In genomic region chr19:36209372-36209771, GRCh38 we compare ENCODE assay signal across 26 cellular contexts. TPM values are rescaled to one million over a fixed set of nuclear protein-coding genes. Genes with fewer than 3 reads are reported as not detected.
"Had no signal": no experiment of that assay in that cellular context is flagged by ENCODE, and none has a peak within 500 bp of the region (broad histone marks: within the 10 kb centered on the region; RNA-seq: fewer than 3 reads in every experiment).

No MANE protein-coding gene starts in this region.

- DNase-seq: activated B cell treated with CpG ODN at 0.5 μM for 24 hours; activated CD4-positive, alpha-beta memory T cell treated with anti-CD3 and anti-CD28 coated beads for 36 hours; activated CD4-positive, alpha-beta T cell treated with anti-CD3 and anti-CD28 coated beads for 1 hour; activated CD4-positive, alpha-beta T cell treated with anti-CD3 and anti-CD28 coated beads, Interleukin-2, amount 10 ng/mL, durations not matched to agents 7 days and 5 days; activated CD8-positive, alpha-beta memory T cell treated with anti-CD3 and anti-CD28 coated beads for 24 hours; activated gamma-delta T cell; activated naive CD4-positive, alpha-beta T cell treated with anti-CD3 and anti-CD28 coated beads for 36 hours; activated T-cell treated with anti-CD3 and anti-CD28 coated beads, Interleukin-2, amount 50 U/mL, for 4 hours; amygdala; brain microvascular endothelial cell; cerebellar nuclear complex; NCI-H1048; NCI-H1930; NCI-H2107; NCI-H345; NCI-H510A; NCI-H526 treated with DMSO at 0.1 percent for 48 hours; NCI-H82; SIG-M5; T-helper 2 cell; T1000 had no signal

- H3K36me3 Mint-ChIP-seq: activated CD4-positive, alpha-beta memory T cell treated with anti-CD3 and anti-CD28 coated beads for 36 hours had no signal

- H3K4me3 ChIP-seq: cardiac muscle cell had no signal

- H3K36me3 ChIP-seq: brain microvascular endothelial cell, cardiac muscle cell had no signal

- H3K27me3 Mint-ChIP-seq: activated B cell treated with CpG ODN at 0.5 μM for 24 hours; activated CD4-positive, alpha-beta memory T cell treated with anti-CD3 and anti-CD28 coated beads for 36 hours; activated CD4-positive, alpha-beta T cell treated with anti-CD3 and anti-CD28 coated beads, Interleukin-2, amount 10 ng/mL, durations not matched to agents 7 days and 5 days; activated naive CD8-positive, alpha-beta T cell had no signal

- H3K27ac ChIP-seq: brain microvascular endothelial cell, cardiac muscle cell had no signal

- H3K27me3 ChIP-seq: brain microvascular endothelial cell, cardiac muscle cell had no signal

- ATAC-seq: activated T-cell treated with anti-CD3 and anti-CD28 coated beads, Interleukin-2, amount 50 U/mL, for 4 hours had no signal

- H3K27ac Mint-ChIP-seq: activated B cell treated with CpG ODN at 0.5 μM for 24 hours; activated CD4-positive, alpha-beta memory T cell treated with anti-CD3 and anti-CD28 coated beads for 36 hours; activated CD4-positive, alpha-beta T cell treated with anti-CD3 and anti-CD28 coated beads, Interleukin-2, amount 10 ng/mL, durations not matched to agents 7 days and 5 days; activated naive CD4-positive, alpha-beta T cell treated with anti-CD3 and anti-CD28 coated beads for 36 hours; activated naive CD8-positive, alpha-beta T cell had no signal

- H3K9me3 Mint-ChIP-seq: activated B cell treated with CpG ODN at 0.5 μM for 24 hours; activated CD4-positive, alpha-beta memory T cell treated with anti-CD3 and anti-CD28 coated beads for 36 hours; activated CD4-positive, alpha-beta T cell treated with anti-CD3 and anti-CD28 coated beads, Interleukin-2, amount 10 ng/mL, durations not matched to agents 7 days and 5 days; activated naive CD4-positive, alpha-beta T cell treated with anti-CD3 and anti-CD28 coated beads for 36 hours; activated T-cell treated with anti-CD3 and anti-CD28 coated beads, Interleukin-2, amount 50 U/mL, for 4 hours had no signal

- H3K4me3 Mint-ChIP-seq: activated B cell treated with CpG ODN at 0.5 μM for 24 hours; activated CD4-positive, alpha-beta memory T cell treated with anti-CD3 and anti-CD28 coated beads for 36 hours; activated CD4-positive, alpha-beta T cell treated with anti-CD3 and anti-CD28 coated beads, Interleukin-2, amount 10 ng/mL, durations not matched to agents 7 days and 5 days; activated naive CD4-positive, alpha-beta T cell treated with anti-CD3 and anti-CD28 coated beads for 36 hours; activated naive CD8-positive, alpha-beta T cell; activated T-cell treated with anti-CD3 and anti-CD28 coated beads, Interleukin-2, amount 50 U/mL, for 4 hours had no signal

RNA-seq across cellular contexts. Expression of gene COX7A1, which starts 57.1 kb away (rescaled TPM):
- total RNA-seq: activated B cell treated with CpG ODN at 0.5 μM for 24 hours; activated CD4-positive, alpha-beta memory T cell treated with anti-CD3 and anti-CD28 coated beads for 36 hours; activated CD4-positive, alpha-beta T cell treated with anti-CD3 and anti-CD28 coated beads, Interleukin-2, amount 10 ng/mL, durations not matched to agents 7 days and 5 days; activated naive CD4-positive, alpha-beta T cell treated with anti-CD3 and anti-CD28 coated beads for 36 hours; activated T-cell treated with anti-CD3 and anti-CD28 coated beads, Interleukin-2, amount 50 U/mL, for 4 hours; cardiac muscle cell; LHCN-M2; M059J; OCI-LY7 had no signal
